Comparison of ENCODE assay signal across 1 cellular context in genomic region chr4:103100691-103101090, GRCh38.
TF ChIP-seq lines count a peak whose summit lies in the region.

No MANE protein-coding gene starts in this region.

TF ChIP-seq in K562, 482 proteins besides CTCF, POLR2A, EP300 and RAD21:
- TF ChIP-seq ZSCAN29 (IDR thresholded peaks at IDR 0.05) (no peak), GABPA (tag; conservative IDR thresholded peaks at IDR 0.05; ENCODE audit: low read depth) (no peak), ZNF561 (CRISPR knock-in tag; conservative IDR thresholded peaks at IDR 0.05) (no peak), DNMT1 (IDR thresholded peaks at IDR 0.05) (no peak), NFRKB (IDR thresholded peaks at IDR 0.05; ENCODE audit: low read depth) (no peak), GATA2 (CRISPR knock-in tag; IDR thresholded peaks at IDR 0.05) (no peak), MAX (CRISPR knock-in tag; IDR thresholded peaks at IDR 0.05) (no peak), SIRT6 (IDR thresholded peaks at IDR 0.05; ENCODE audit: low read depth, low read length) (no peak), ARNT (IDR thresholded peaks at IDR 0.05) (no peak), TCFL5 (CRISPR knock-in tag; conservative IDR thresholded peaks at IDR 0.05) (no peak), HDGF (IDR thresholded peaks at IDR 0.05) (no peak), TAF9B (IDR thresholded peaks at IDR 0.05; ENCODE audit: partially characterized antibody) (no peak), ZZZ3 (IDR thresholded peaks at IDR 0.05) (no peak)
- TF ChIP-seq, protein P1, sequence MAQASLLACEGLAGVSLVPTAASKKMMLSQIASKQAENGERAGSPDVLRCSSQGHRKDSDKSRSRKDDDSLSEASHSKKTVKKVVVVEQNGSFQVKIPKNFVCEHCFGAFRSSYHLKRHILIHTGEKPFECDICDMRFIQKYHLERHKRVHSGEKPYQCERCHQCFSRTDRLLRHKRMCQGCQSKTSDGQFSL (CRISPR knock-in tag; IDR thresholded peaks at IDR 0.05): no peak
- TF ChIP-seq, protein P1 (tag; IDR thresholded peaks at IDR 0.05): no peak
